In genomic region chr7:68542831-68543230, GRCh38 we compare ENCODE assay signal across 17 cellular contexts.
DNase-seq lines count a peak whose midpoint lies in the region; TF ChIP-seq lines count a peak whose summit lies in the region.
"Had no signal": no experiment of that assay in that cellular context is flagged by ENCODE, and none has a peak within 500 bp of the region (broad histone marks: within the 10 kb centered on the region; RNA-seq: fewer than 3 reads in every experiment).

No MANE protein-coding gene starts in this region.

- TF ChIP-seq CTCF in tibial artery (IDR thresholded peaks at IDR 0.05): no peak

- DNase-seq in DMS 273 (lab: John Stamatoyannopoulos, UW; ENCODE audit: unreplicated experiment) (peak; percentile 32), DMS 273 treated with DMSO at 0.1 percent for 48 hours (lab: John Stamatoyannopoulos, UW) (no peak), NCI-H1436 treated with DMSO at 0.1 percent for 48 hours (lab: John Stamatoyannopoulos, UW) (peak; percentile 58), NCI-H345 (lab: John Stamatoyannopoulos, UW) (peak; percentile 32), NCI-H82 (lab: John Stamatoyannopoulos, UW) (peak; percentile 89), tibial artery (no peak), glomerular visceral epithelial cell (ENCODE audit: extremely low spot score) (no peak)
- DNase-seq in activated CD4-positive, CD25-positive, alpha-beta regulatory T cell treated with anti-CD3 and anti-CD28 coated beads, Interleukin-2, amount 50 U/mL, for 72 hours: no peak
- DNase-seq: AML-193, GOT3, NCI-H1417 treated with DMSO at 0.1 percent for 48 hours, NCI-H510A, OCI-M1, SHP77 treated with DMSO at 0.1 percent for 48 hours, T-cell had no signal

- H3K4me3 ChIP-seq in tibial artery: no peak overlapping the region

- H3K36me3 ChIP-seq in tibial artery: no peaks in the 10 kb centered on the region

- H3K27me3 ChIP-seq in tibial artery: peaks cover 0 to 2% of the 10 kb centered on the region in 2 donors

- no peaks in the 10 kb centered on the region for H3K4me1 ChIP-seq in tibial artery

- H3K27ac ChIP-seq in tibial artery: no peak overlapping the region
- H3K27ac ChIP-seq: 22Rv1, C4-2B had no signal

- intact Hi-C loops in tibial artery (cut with DNase I; ENCODE audit: low total_unique reads): no loop called here

- H3K9me3 ChIP-seq in tibial artery: no peaks in the 10 kb centered on the region

Comparison
In these comparisons a context has a peak if more than half of its experiments do, and no peak if none do; other contexts are left out.
1. DNase-seq: peak in DMS 273 (single experiment), NCI-H1436 treated with DMSO at 0.1 percent for 48 hours (single experiment), NCI-H345 (single experiment) and NCI-H82 (single experiment); none in DMS 273 treated with DMSO at 0.1 percent for 48 hours (single experiment), tibial artery (0 of 2), activated CD4-positive, CD25-positive, alpha-beta regulatory T cell treated with anti-CD3 and anti-CD28 coated beads, Interleukin-2, amount 50 U/mL, for 72 hours (single experiment) and glomerular visceral epithelial cell (single experiment).